In the genomic region with DNA sequence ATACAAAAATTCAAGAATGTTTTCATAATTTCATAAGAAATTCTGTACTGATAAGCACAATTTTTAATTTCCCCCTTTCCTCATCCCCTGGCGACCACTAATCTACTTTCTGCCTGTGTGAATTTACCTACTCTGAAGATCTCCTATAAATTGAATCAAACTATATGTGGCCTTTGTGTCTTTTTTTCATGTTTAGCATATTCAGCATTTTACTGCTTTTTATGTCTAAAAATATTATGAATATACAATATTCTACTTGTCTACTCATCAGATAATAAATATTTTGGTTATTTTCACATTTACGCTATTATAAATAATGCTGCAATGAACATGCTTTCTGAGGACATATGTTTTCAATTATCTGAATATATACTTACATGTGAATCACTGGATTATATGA, we compare ENCODE assay signal across 27 cellular contexts.
"Had no signal": no experiment of that assay in that cellular context is flagged by ENCODE, and none has a peak within 500 bp of the region (broad histone marks: within the 10 kb centered on the region; RNA-seq: fewer than 3 reads in every experiment).

No MANE protein-coding gene starts in this region.

- DNase-seq: stimulated activated CD4-positive, alpha-beta T cell treated with anti-CD3 and anti-CD28 coated beads, Interleukin-2, amount 100 ng/mL, for 48 hours; stimulated activated CD4-positive, alpha-beta T cell treated with anti-CD3 and anti-CD28 coated beads, Interleukin-4, amount 100 ng/mL, for 1 hour; stimulated activated CD4-positive, alpha-beta T cell treated with anti-CD3 and anti-CD28 coated beads, Interleukin-4, amount 100 ng/mL, for 24 hours; stimulated activated CD4-positive, alpha-beta T cell treated with anti-CD3 and anti-CD28 coated beads, Interleukin-4, amount 100 ng/mL, for 4 hours; stimulated activated CD8-positive, alpha-beta memory T cell treated with anti-CD3 and anti-CD28 coated beads, Interleukin-4, amount 100 ng/mL, for 48 hours; stimulated activated naive B cell treated with anti-CD40 and anti-IgM and Interleukin-4, amounts not matched to agents 10 μg/mL and 1 μg/mL and 100 μg/mL, for 72 hours; stimulated activated naive CD4-positive, alpha-beta T cell; stimulated activated naive CD4-positive, alpha-beta T cell treated with Interleukin-2 at 50 U/mL for 16 hours; stimulated activated naive CD8-positive, alpha-beta T cell treated with anti-CD3 and anti-CD28 coated beads, Interleukin-15, amount 100 ng/mL, for 72 hours; stimulated activated naive CD8-positive, alpha-beta T cell treated with anti-CD3 and anti-CD28 coated beads, Interleukin-15, Interleukin-2, amounts not matched to agents 100 U/mL and 50 U/mL, for 24 hours; stomach; substantia nigra; testis; thyroid gland; tibial artery; transverse colon; trophoblast cell; upper lobe of left lung; upper lobe of right lung; uterus had no signal

- H3K36me3 ChIP-seq: stomach, suprapubic skin, thoracic aorta, thyroid gland, tibial artery, tibial nerve, transverse colon, upper lobe of left lung, upper lobe of right lung, vagina had no signal

- H3K27ac ChIP-seq: stomach, suprapubic skin, testis, thoracic aorta, thyroid gland, tibial artery, tibial nerve, transverse colon, upper lobe of left lung, upper lobe of right lung, uterus, vagina had no signal

- H3K4me1 ChIP-seq: stomach, suprapubic skin, testis, thyroid gland, tibial artery, tibial nerve, transverse colon, upper lobe of left lung, upper lobe of right lung, uterus, vagina had no signal

- ATAC-seq: stimulated activated effector memory CD8-positive, alpha-beta T cell treated with anti-CD3 and anti-CD28 coated beads, Interleukin-12 subunit alpha, Interleukin-12 subunit beta, amount 100 ng/mL, for 72 hours; stimulated activated memory B cell treated with anti-CD40 and anti-IgM and Interleukin-4, amounts not matched to agents 10 μg/mL and 1 μg/mL and 100 μg/mL, for 72 hours; stimulated activated naive B cell treated with anti-CD40 and anti-IgM and Interleukin-4, amounts not matched to agents 10 μg/mL and 1 μg/mL and 100 μg/mL, for 72 hours; stimulated activated naive CD8-positive, alpha-beta T cell treated with anti-CD3 and anti-CD28 coated beads, Interleukin-15, amount 100 ng/mL, for 72 hours; stimulated activated naive CD8-positive, alpha-beta T cell treated with anti-CD3 and anti-CD28 coated beads, Interleukin-15, Interleukin-2, amounts not matched to agents 100 U/mL and 50 U/mL, for 24 hours; upper lobe of right lung had no signal

- H3K4me3 ChIP-seq: stomach, suprapubic skin, testis, thoracic aorta, thyroid gland, tibial artery, tibial nerve, transverse colon, upper lobe of left lung, upper lobe of right lung, uterus, vagina had no signal

- H3K27me3 ChIP-seq: stomach, suprapubic skin, testis, thyroid gland, tibial artery, tibial nerve, transverse colon, upper lobe of left lung, upper lobe of right lung, uterus, vagina had no signal

- H3K9me3 ChIP-seq: suprapubic skin, testis, thoracic aorta, thyroid gland, tibial artery, tibial nerve, transverse colon, upper lobe of left lung, upper lobe of right lung, uterus, vagina had no signal

- FAIRE-seq: urothelium cell line had no signal
